13 cellular contexts compared by ENCODE assay signal in genomic region chr17:17561408-17562144, GRCh38. TPM values are rescaled to one million over a fixed set of nuclear protein-coding genes. Genes with fewer than 3 reads are reported as not detected.
DNase-seq lines count a peak whose midpoint lies in the region; ATAC-seq and TF ChIP-seq lines count a peak whose summit lies in the region.
"Had no signal": no experiment of that assay in that cellular context is flagged by ENCODE, and none has a peak within 500 bp of the region (broad histone marks: within the 10 kb centered on the region; RNA-seq: fewer than 3 reads in every experiment).

No MANE protein-coding gene starts in this region.

- TF ChIP-seq CTCF in OCI-LY1 (IDR thresholded peaks at IDR 0.05; ENCODE audit: low read length): no peak
- TF ChIP-seq CTCF in gastroesophageal sphincter (IDR thresholded peaks at IDR 0.05): no peak
- no peak for TF ChIP-seq CTCF in nephron progenitor cell (IDR thresholded peaks at IDR 0.05)

- H3F3A ChIP-seq in OCI-LY1 (ENCODE audit: insufficient read depth, low read length): no peaks in the 10 kb centered on the region

- H3K27ac ChIP-seq in OCI-LY1 (ENCODE audit: low read depth, low read length, poor library complexity, severe bottlenecking): no peak overlapping the region
- no peak overlapping the region for H3K27ac ChIP-seq in gastroesophageal sphincter
- H3K27ac ChIP-seq: sigmoid colon had no signal

- peak; percentile 57 for ATAC-seq in gastroesophageal sphincter
- ATAC-seq in HG03139 (IDR thresholded peaks at IDR 0.05; ENCODE audit: unreplicated experiment): no peak

- TF ChIP-seq EP300 in gastroesophageal sphincter (IDR thresholded peaks at IDR 0.05): no peak

- no peak overlapping the region for H3K9ac ChIP-seq in OCI-LY1 (ENCODE audit: low read length)

- TF ChIP-seq POLR2A in gastroesophageal sphincter (IDR thresholded peaks at IDR 0.05): no peak

- H3K4me1 ChIP-seq in OCI-LY1 (ENCODE audit: insufficient read depth, low read length, severe bottlenecking) (peaks cover 6% of the 10 kb centered on the region), gastroesophageal sphincter (peaks cover 0 to 20% (median 9%) of the 10 kb centered on the region in 3 donors)

- peaks cover 3% of the 10 kb centered on the region for H3K27me3 Mint-ChIP-seq in nephron progenitor cell (ENCODE audit: low read depth, poor library complexity)
- H3K27me3 Mint-ChIP-seq in activated T-helper 2 cell treated with anti-CD3 and anti-CD28 coated beads, Interferon-gamma antibody, Interleukin-2, Interleukin-4, amounts not matched to agents 10 μg/mL and 5 μg/mL and 100 μg/mL, durations not matched to agents 14 hours and 24 hours and 36 hours (ENCODE audit: low read depth): no peaks in the 10 kb centered on the region
- H3K27me3 Mint-ChIP-seq: activated naive CD4-positive, alpha-beta T cell treated with anti-CD3 and anti-CD28 coated beads, Interleukin-2, amount 10 ng/mL, durations not matched to agents 7 days and 5 days had no signal

- H3K4me3 Mint-ChIP-seq in nephron progenitor cell: no peak overlapping the region
- no peak overlapping the region for H3K4me3 Mint-ChIP-seq in activated T-helper 2 cell treated with anti-CD3 and anti-CD28 coated beads, Interferon-gamma antibody, Interleukin-2, Interleukin-4, amounts not matched to agents 10 μg/mL and 5 μg/mL and 100 μg/mL, durations not matched to agents 14 hours and 24 hours and 36 hours (ENCODE audit: low read depth)
- H3K4me3 Mint-ChIP-seq: activated naive CD4-positive, alpha-beta T cell treated with anti-CD3 and anti-CD28 coated beads, Interleukin-2, amount 10 ng/mL, durations not matched to agents 7 days and 5 days had no signal

- intact Hi-C loops in activated T-helper 2 cell treated with anti-CD3 and anti-CD28 coated beads, Interferon-gamma antibody, Interleukin-2, Interleukin-4, amounts not matched to agents 10 μg/mL and 5 μg/mL and 100 μg/mL, durations not matched to agents 14 hours and 24 hours and 36 hours (cut with micrococcal nuclease): no loop called here

- 80 to 83% methylated on average over 1 to 11 of the region's 30 CpGs for WGBS in gastroesophageal sphincter (ENCODE audit: low coverage in 1 of 2), 2 donors

- no peaks in the 10 kb centered on the region for H3K9me3 Mint-ChIP-seq in nephron progenitor cell
- H3K9me3 Mint-ChIP-seq in activated T-helper 2 cell treated with anti-CD3 and anti-CD28 coated beads, Interferon-gamma antibody, Interleukin-2, Interleukin-4, amounts not matched to agents 10 μg/mL and 5 μg/mL and 100 μg/mL, durations not matched to agents 14 hours and 24 hours and 36 hours: no peaks in the 10 kb centered on the region
- H3K9me3 Mint-ChIP-seq: activated naive CD4-positive, alpha-beta T cell treated with anti-CD3 and anti-CD28 coated beads, Interleukin-2, amount 10 ng/mL, durations not matched to agents 7 days and 5 days had no signal

- peak overlapping the region; percentile 51; the same call in 1 of the 2 replicates for H3K4me2 ChIP-seq in OCI-LY1 (ENCODE audit: low read length)

- H3K9me3 ChIP-seq in OCI-LY1 (ENCODE audit: low read length) (no peaks in the 10 kb centered on the region), gastroesophageal sphincter (no peaks in the 10 kb centered on the region)
- H3K9me3 ChIP-seq: sigmoid colon had no signal

- H3K9me2 ChIP-seq in OCI-LY1 (ENCODE audit: low read depth, low read length): no peaks in the 10 kb centered on the region

- peaks cover 27% of the 10 kb centered on the region for H3K4me1 Mint-ChIP-seq in nephron progenitor cell
- H3K4me1 Mint-ChIP-seq in activated T-helper 2 cell treated with anti-CD3 and anti-CD28 coated beads, Interferon-gamma antibody, Interleukin-2, Interleukin-4, amounts not matched to agents 10 μg/mL and 5 μg/mL and 100 μg/mL, durations not matched to agents 14 hours and 24 hours and 36 hours (ENCODE audit: low read depth): no peaks in the 10 kb centered on the region
- H3K4me1 Mint-ChIP-seq: activated naive CD4-positive, alpha-beta T cell treated with anti-CD3 and anti-CD28 coated beads, Interleukin-2, amount 10 ng/mL, durations not matched to agents 7 days and 5 days had no signal

- H3K79me2 ChIP-seq in OCI-LY1 (ENCODE audit: insufficient read depth, low read length): no peaks in the 10 kb centered on the region

- no peaks in the 10 kb centered on the region for H3K36me3 Mint-ChIP-seq in nephron progenitor cell (ENCODE audit: low read depth)
- no peaks in the 10 kb centered on the region for H3K36me3 Mint-ChIP-seq in activated T-helper 2 cell treated with anti-CD3 and anti-CD28 coated beads, Interferon-gamma antibody, Interleukin-2, Interleukin-4, amounts not matched to agents 10 μg/mL and 5 μg/mL and 100 μg/mL, durations not matched to agents 14 hours and 24 hours and 36 hours (ENCODE audit: low read depth)
- H3K36me3 Mint-ChIP-seq: activated naive CD4-positive, alpha-beta T cell treated with anti-CD3 and anti-CD28 coated beads, Interleukin-2, amount 10 ng/mL, durations not matched to agents 7 days and 5 days had no signal

- no peaks in the 10 kb centered on the region for H4K20me1 ChIP-seq in OCI-LY1 (ENCODE audit: insufficient read depth, low read length)

- H2AFZ ChIP-seq in OCI-LY1 (ENCODE audit: low read length): no peak overlapping the region

- DNase-seq in AG08396 (ENCODE audit: low spot score) (peak; percentile 47), nephron progenitor cell (no peak), NCI-H1105 (lab: John Stamatoyannopoulos, UW) (no peak), 8988T (no peak)
- no peak for DNase-seq in activated T-helper 2 cell treated with anti-CD3 and anti-CD28 coated beads, Interferon-gamma antibody, Interleukin-2, Interleukin-4, amounts not matched to agents 10 μg/mL and 5 μg/mL and 100 μg/mL, durations not matched to agents 14 hours and 24 hours and 36 hours (ENCODE audit: low spot score)
- DNase-seq: activated CD4-positive, alpha-beta T cell treated with anti-CD3 and anti-CD28 coated beads for 1 hour; activated naive CD4-positive, alpha-beta T cell treated with anti-CD3 and anti-CD28 coated beads, Interleukin-2, amount 10 ng/mL, durations not matched to agents 7 days and 5 days; effector CD4-positive, alpha-beta T cell; RPMI8226; sigmoid colon had no signal

- H3K36me3 ChIP-seq in OCI-LY1 (ENCODE audit: insufficient read depth, low read length): no peaks in the 10 kb centered on the region
- H3K36me3 ChIP-seq in gastroesophageal sphincter: no peaks in the 10 kb centered on the region
- H3K36me3 ChIP-seq: sigmoid colon had no signal

- H3K4me3 ChIP-seq in OCI-LY1 (ENCODE audit: low read depth, low read length, poor library complexity, severe bottlenecking) (peak overlapping the region; percentile 34), gastroesophageal sphincter (no peak overlapping the region)
- H3K4me3 ChIP-seq: sigmoid colon had no signal

- peak overlapping the region; percentile 25 for H3K27ac Mint-ChIP-seq in nephron progenitor cell
- H3K27ac Mint-ChIP-seq in activated T-helper 2 cell treated with anti-CD3 and anti-CD28 coated beads, Interferon-gamma antibody, Interleukin-2, Interleukin-4, amounts not matched to agents 10 μg/mL and 5 μg/mL and 100 μg/mL, durations not matched to agents 14 hours and 24 hours and 36 hours: no peak overlapping the region
- H3K27ac Mint-ChIP-seq: activated naive CD4-positive, alpha-beta T cell treated with anti-CD3 and anti-CD28 coated beads, Interleukin-2, amount 10 ng/mL, durations not matched to agents 7 days and 5 days had no signal

- no peaks in the 10 kb centered on the region for H3K27me3 ChIP-seq in OCI-LY1 (ENCODE audit: insufficient read depth, low read length)
- H3K27me3 ChIP-seq in gastroesophageal sphincter: no peaks in the 10 kb centered on the region
- H3K27me3 ChIP-seq: sigmoid colon had no signal

RNA-seq across cellular contexts. Expression of gene PEMT, which starts 29.9 kb away (rescaled TPM):
- total RNA-seq in gastroesophageal sphincter: 10 to 100 TPM in 3 of 4 donors, 1 to 10 TPM in 1; 8.6 to 20.7 (median 17.5) TPM
- 37.4 and 39.2 TPM in 2 replicates for total RNA-seq in activated T-helper 2 cell treated with anti-CD3 and anti-CD28 coated beads, Interferon-gamma antibody, Interleukin-2, Interleukin-4, amounts not matched to agents 10 μg/mL and 5 μg/mL and 100 μg/mL, durations not matched to agents 14 hours and 24 hours and 36 hours
